Comparison of ENCODE assay signal across 15 cellular contexts in genomic region chr2:230306474-230306873, GRCh38. TPM values are rescaled to one million over a fixed set of nuclear protein-coding genes. Genes with fewer than 3 reads are reported as not detected.
DNase-seq lines count a peak whose midpoint lies in the region; ATAC-seq and TF ChIP-seq lines count a peak whose summit lies in the region.
"Had no signal": no experiment of that assay in that cellular context is flagged by ENCODE, and none has a peak within 500 bp of the region (broad histone marks: within the 10 kb centered on the region; RNA-seq: fewer than 3 reads in every experiment).

No MANE protein-coding gene starts in this region.

- no peaks in the 10 kb centered on the region for H3K36me3 ChIP-seq in upper lobe of right lung
- H3K36me3 ChIP-seq: BE2C had no signal

- H3K27ac Mint-ChIP-seq in activated T-helper 17 cell treated with anti-CD3 and anti-CD28 coated beads, Interleukin-2, amount 50 U/mL, for 72 hours, result peak overlapping the region; percentile 70
- H3K27ac Mint-ChIP-seq in natural killer cell treated with Interleukin-12 subunit alpha and Interleukin-12 subunit beta and Interleukin-15 and Interleukin-18, amount 100 ng/mL, for 72 hours, result no peak overlapping the region
- peak overlapping the region; percentile 72 for H3K27ac Mint-ChIP-seq in stimulated activated memory B cell treated with anti-CD40 and anti-IgM and Interleukin-4, amounts not matched to agents 10 μg/mL and 1 μg/mL and 100 μg/mL, for 72 hours
- H3K27ac Mint-ChIP-seq: CD4-positive, alpha-beta T cell; GM23338 had no signal

- H3K4me3 ChIP-seq in upper lobe of right lung (no peak overlapping the region), lower leg skin (ENCODE audit: low read depth, poor library complexity, severe bottlenecking) (no peak overlapping the region)
- H3K4me3 ChIP-seq: GM23338 had no signal

- DNase-seq in natural killer cell treated with Interleukin-12 subunit alpha and Interleukin-12 subunit beta and Interleukin-15 and Interleukin-18, amount 100 ng/mL, for 72 hours (ENCODE audit: low spot score), result no peak
- DNase-seq in upper lobe of right lung (no peak), globus pallidus (ENCODE audit: low spot score) (no peak), lower leg skin (ENCODE audit: low spot score in 2 of 2) (no peak), SW480 (ENCODE audit: low spot score) (no peak)
- DNase-seq: BE2C; C1 segment of cervical spinal cord; Caco-2; CD4-positive, alpha-beta T cell; HCEC 1CT had no signal

- H3K36me3 Mint-ChIP-seq in activated T-helper 17 cell treated with anti-CD3 and anti-CD28 coated beads, Interleukin-2, amount 50 U/mL, for 72 hours (ENCODE audit: low read depth), result peaks cover 36% of the 10 kb centered on the region
- peaks cover 27% of the 10 kb centered on the region for H3K36me3 Mint-ChIP-seq in natural killer cell treated with Interleukin-12 subunit alpha and Interleukin-12 subunit beta and Interleukin-15 and Interleukin-18, amount 100 ng/mL, for 72 hours
- peaks cover 77% of the 10 kb centered on the region for H3K36me3 Mint-ChIP-seq in stimulated activated memory B cell treated with anti-CD40 and anti-IgM and Interleukin-4, amounts not matched to agents 10 μg/mL and 1 μg/mL and 100 μg/mL, for 72 hours

- intact Hi-C loops in upper lobe of right lung (cut with DNase I) (no loop called here), lower leg skin (cut with DNase I; ENCODE audit: low total_unique reads) (no loop called here)

- H3K27me3 ChIP-seq in upper lobe of right lung, result no peaks in the 10 kb centered on the region
- H3K27me3 ChIP-seq: BE2C had no signal

- TF ChIP-seq CTCF in upper lobe of right lung (IDR thresholded peaks at IDR 0.05) (no peak), lower leg skin (IDR thresholded peaks at IDR 0.05) (no peak)

- no peak overlapping the region for H3K27ac ChIP-seq in upper lobe of right lung
- H3K27ac ChIP-seq: HL-60 had no signal

- no peaks in the 10 kb centered on the region for H3K27me3 Mint-ChIP-seq in activated T-helper 17 cell treated with anti-CD3 and anti-CD28 coated beads, Interleukin-2, amount 50 U/mL, for 72 hours
- no peaks in the 10 kb centered on the region for H3K27me3 Mint-ChIP-seq in natural killer cell treated with Interleukin-12 subunit alpha and Interleukin-12 subunit beta and Interleukin-15 and Interleukin-18, amount 100 ng/mL, for 72 hours
- H3K27me3 Mint-ChIP-seq in stimulated activated memory B cell treated with anti-CD40 and anti-IgM and Interleukin-4, amounts not matched to agents 10 μg/mL and 1 μg/mL and 100 μg/mL, for 72 hours, result no peaks in the 10 kb centered on the region
- H3K27me3 Mint-ChIP-seq: CD4-positive, alpha-beta T cell; IgD-negative memory B cell had no signal

- H3K4me1 Mint-ChIP-seq in activated T-helper 17 cell treated with anti-CD3 and anti-CD28 coated beads, Interleukin-2, amount 50 U/mL, for 72 hours, result peaks cover 7% of the 10 kb centered on the region
- no peaks in the 10 kb centered on the region for H3K4me1 Mint-ChIP-seq in natural killer cell treated with Interleukin-12 subunit alpha and Interleukin-12 subunit beta and Interleukin-15 and Interleukin-18, amount 100 ng/mL, for 72 hours (ENCODE audit: low read depth in 2 of 2)
- peaks cover 13% of the 10 kb centered on the region for H3K4me1 Mint-ChIP-seq in stimulated activated memory B cell treated with anti-CD40 and anti-IgM and Interleukin-4, amounts not matched to agents 10 μg/mL and 1 μg/mL and 100 μg/mL, for 72 hours

- H3K9me3 Mint-ChIP-seq in activated T-helper 17 cell treated with anti-CD3 and anti-CD28 coated beads, Interleukin-2, amount 50 U/mL, for 72 hours, result peaks cover 11% of the 10 kb centered on the region
- H3K9me3 Mint-ChIP-seq in natural killer cell treated with Interleukin-12 subunit alpha and Interleukin-12 subunit beta and Interleukin-15 and Interleukin-18, amount 100 ng/mL, for 72 hours, result peaks cover 14% of the 10 kb centered on the region
- peaks cover 6% of the 10 kb centered on the region for H3K9me3 Mint-ChIP-seq in stimulated activated memory B cell treated with anti-CD40 and anti-IgM and Interleukin-4, amounts not matched to agents 10 μg/mL and 1 μg/mL and 100 μg/mL, for 72 hours

- no peaks in the 10 kb centered on the region for H3K4me1 ChIP-seq in upper lobe of right lung
- H3K4me1 ChIP-seq: BE2C, Caco-2 had no signal

- WGBS in lower leg skin, 2 donors, result 90 to 100% methylated on average over 1 to 2 of the region's 2 CpGs

- H3K4me3 Mint-ChIP-seq in activated T-helper 17 cell treated with anti-CD3 and anti-CD28 coated beads, Interleukin-2, amount 50 U/mL, for 72 hours, result no peak overlapping the region
- no peak overlapping the region for H3K4me3 Mint-ChIP-seq in natural killer cell treated with Interleukin-12 subunit alpha and Interleukin-12 subunit beta and Interleukin-15 and Interleukin-18, amount 100 ng/mL, for 72 hours
- no peak overlapping the region for H3K4me3 Mint-ChIP-seq in stimulated activated memory B cell treated with anti-CD40 and anti-IgM and Interleukin-4, amounts not matched to agents 10 μg/mL and 1 μg/mL and 100 μg/mL, for 72 hours
- H3K4me3 Mint-ChIP-seq: CD4-positive, alpha-beta T cell; GM23338; IgD-negative memory B cell had no signal

- no peak for TF ChIP-seq POLR2A in lower leg skin (IDR thresholded peaks at IDR 0.05)

- no peak for ATAC-seq in activated T-helper 17 cell treated with anti-CD3 and anti-CD28 coated beads, Interleukin-2, amount 50 U/mL, for 72 hours (replicated peaks)
- ATAC-seq in natural killer cell treated with Interleukin-12 subunit alpha and Interleukin-12 subunit beta and Interleukin-15 and Interleukin-18, amount 100 ng/mL, for 72 hours, result peak; percentile 15 to 51
- ATAC-seq in stimulated activated memory B cell treated with anti-CD40 and anti-IgM and Interleukin-4, amounts not matched to agents 10 μg/mL and 1 μg/mL and 100 μg/mL, for 72 hours, result peak; percentile 57
- peak; percentile 21 for ATAC-seq in upper lobe of right lung
- ATAC-seq: GM23338 had no signal

- H3K9me3 ChIP-seq in upper lobe of right lung, result peaks cover 10% of the 10 kb centered on the region
- H3K9me3 ChIP-seq: BE2C, Caco-2 had no signal

RNA-seq across cellular contexts. Expression of gene SP140L, which starts 20.5 kb away (rescaled TPM):
- total RNA-seq in activated T-helper 17 cell treated with anti-CD3 and anti-CD28 coated beads, Interleukin-2, amount 50 U/mL, for 72 hours, result 10 to 100 TPM; 45.1 to 70.4 TPM
- total RNA-seq in natural killer cell treated with Interleukin-12 subunit alpha and Interleukin-12 subunit beta and Interleukin-15 and Interleukin-18, amount 100 ng/mL, for 72 hours, result 10 to 100 TPM; 36.8 to 54.0 TPM
- total RNA-seq in upper lobe of right lung (27.2 TPM), lower leg skin (1 to 10 TPM in 2 of 4 donors, under 1 TPM in 2; 0.25 to 9.5 (median 1.1) TPM)
- total RNA-seq: Caco-2 had no signal

Comparison
In these comparisons a context has a peak if more than half of its experiments do, and no peak if none do; other contexts are left out.
1. H3K27ac Mint-ChIP-seq: peak in activated T-helper 17 cell treated with anti-CD3 and anti-CD28 coated beads, Interleukin-2, amount 50 U/mL, for 72 hours (single experiment) and stimulated activated memory B cell treated with anti-CD40 and anti-IgM and Interleukin-4, amounts not matched to agents 10 μg/mL and 1 μg/mL and 100 μg/mL, for 72 hours (single experiment); none in natural killer cell treated with Interleukin-12 subunit alpha and Interleukin-12 subunit beta and Interleukin-15 and Interleukin-18, amount 100 ng/mL, for 72 hours (0 of 2).